ENCODE assay signal across 26 cellular contexts in the genomic region with DNA sequence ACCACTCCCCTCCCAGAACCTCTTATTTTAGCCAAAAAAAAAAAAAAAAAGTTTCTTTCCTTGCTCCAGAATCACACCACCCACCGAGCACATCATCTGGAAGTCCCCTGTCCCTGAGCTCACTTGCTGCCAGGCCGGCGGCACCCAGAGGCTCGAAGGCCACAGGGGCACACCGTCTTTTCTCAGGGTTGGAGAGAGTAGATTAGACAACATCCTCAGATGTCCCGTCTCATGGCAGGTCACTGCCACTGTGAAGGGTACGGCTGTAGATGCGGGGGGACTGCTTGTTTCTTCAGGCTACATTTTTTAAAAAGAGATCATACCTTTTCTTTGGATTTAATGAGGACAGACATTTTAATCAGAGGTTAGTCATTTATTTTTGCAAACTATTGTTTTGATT.
DNase-seq lines count a peak whose midpoint lies in the region; ATAC-seq and TF ChIP-seq lines count a peak whose summit lies in the region.
"Had no signal": no experiment of that assay in that cellular context is flagged by ENCODE, and none has a peak within 500 bp of the region (broad histone marks: within the 10 kb centered on the region; RNA-seq: fewer than 3 reads in every experiment).

No MANE protein-coding gene starts in this region.

- peaks cover 7% of the 10 kb centered on the region for H3K4me1 Mint-ChIP-seq in activated B cell treated with CpG ODN at 0.5 μM for 24 hours
- peaks cover 30% of the 10 kb centered on the region for H3K4me1 Mint-ChIP-seq in nephron progenitor cell

- H3K9me3 Mint-ChIP-seq in activated B cell treated with CpG ODN at 0.5 μM for 24 hours (no peaks in the 10 kb centered on the region), nephron progenitor cell (no peaks in the 10 kb centered on the region)
- H3K9me3 Mint-ChIP-seq: CD8-positive, alpha-beta T cell had no signal

- intact Hi-C loops in activated B cell treated with CpG ODN at 0.5 μM for 24 hours (cut with micrococcal nuclease), result no loop called here
- intact Hi-C loops in PC-3 (cut with micrococcal nuclease), result no loop called here
- intact Hi-C loops in A673 (cut with micrococcal nuclease; ENCODE audit: unreplicated experiment), result no loop called here

- H2AFZ ChIP-seq in PC-3 (ENCODE audit: low read length), result no peak overlapping the region

- POLR2A ChIA-PET in activated B cell treated with CpG ODN at 0.5 μM for 24 hours (lab: Charles Lee), result interaction anchor here (0.7 kb wide), 1 partner anchor 1187 kb away, joined by 4 read pairs; no protein-coding TSS in a partner anchor
- POLR2A ChIA-PET in PC-3 (lab: Charles Lee; ENCODE audit: unreplicated experiment), result no interaction called here
- POLR2A ChIA-PET in A673 (lab: Charles Lee; ENCODE audit: low non-redundant PET), result no interaction called here

- peak overlapping the region; percentile 2 for H3K27ac Mint-ChIP-seq in activated B cell treated with CpG ODN at 0.5 μM for 24 hours
- H3K27ac Mint-ChIP-seq in nephron progenitor cell, result peak overlapping the region; percentile 24
- H3K27ac Mint-ChIP-seq: B cell; CD8-positive, alpha-beta T cell had no signal

- H3K27me3 Mint-ChIP-seq in activated B cell treated with CpG ODN at 0.5 μM for 24 hours, result no peaks in the 10 kb centered on the region
- no peaks in the 10 kb centered on the region for H3K27me3 Mint-ChIP-seq in nephron progenitor cell (ENCODE audit: low read depth, poor library complexity)
- H3K27me3 Mint-ChIP-seq: B cell had no signal

- H3K4me3 ChIP-seq in suprapubic skin, result peak overlapping the region; percentile 4
- no peak overlapping the region for H3K4me3 ChIP-seq in PC-3 (ENCODE audit: low read length)
- no peak overlapping the region for H3K4me3 ChIP-seq in A673 (ENCODE audit: low read depth, low read length, poor library complexity, severe bottlenecking)
- H3K4me3 ChIP-seq: GM12878 had no signal

- TF ChIP-seq EP300 in suprapubic skin (IDR thresholded peaks at IDR 0.05), result no peak

- TF ChIP-seq CTCF in activated B cell treated with CpG ODN at 0.5 μM for 24 hours (IDR thresholded peaks at IDR 0.05), result no peak
- TF ChIP-seq CTCF in nephron progenitor cell (IDR thresholded peaks at IDR 0.05), result no peak
- TF ChIP-seq CTCF in suprapubic skin (IDR thresholded peaks at IDR 0.05), result no peak
- TF ChIP-seq CTCF in PC-3 (conservative IDR thresholded peaks at IDR 0.05; ENCODE audit: low read depth, low read length), result no peak
- TF ChIP-seq CTCF in A673 (conservative IDR thresholded peaks at IDR 0.05; ENCODE audit: low read depth, low read length), result no peak

- peaks cover 18% of the 10 kb centered on the region for H3K4me1 ChIP-seq in suprapubic skin
- peaks cover 14% of the 10 kb centered on the region for H3K4me1 ChIP-seq in PC-3 (ENCODE audit: insufficient read depth, low read length)
- peaks cover 14% of the 10 kb centered on the region for H3K4me1 ChIP-seq in A673 (ENCODE audit: insufficient read depth, low read length, poor library complexity, severe bottlenecking)
- H3K4me1 ChIP-seq: Caco-2 had no signal

- H3K79me2 ChIP-seq in PC-3 (ENCODE audit: low read length), result no peaks in the 10 kb centered on the region

- H3K9me2 ChIP-seq in PC-3 (replicated peaks; ENCODE audit: low read length), result no peaks in the 10 kb centered on the region

- DNase-seq in activated B cell treated with CpG ODN at 0.5 μM for 24 hours (no peak), nephron progenitor cell (no peak), suprapubic skin (ENCODE audit: low spot score in 2 of 2) (no peak), PC-3 (no peak), A673 (ENCODE audit: low spot score) (no peak)
- DNase-seq: Caco-2; CD8-positive, alpha-beta T cell; DMS 273 treated with DMSO at 0.1 percent for 48 hours; DMS79; EL; GDM1; NCI-H1092; NCI-H1436; NCI-H2081 treated with DMSO at 0.1 percent for 48 hours; NCI-H2171; NCI-H226; NCI-H510A; NCI-H69; SHP77 had no signal

- H3K4me3 Mint-ChIP-seq in activated B cell treated with CpG ODN at 0.5 μM for 24 hours (no peak overlapping the region), nephron progenitor cell (no peak overlapping the region)
- H3K4me3 Mint-ChIP-seq: B cell; CD8-positive, alpha-beta T cell had no signal

- H3K9me3 ChIP-seq in suprapubic skin (no peaks in the 10 kb centered on the region), PC-3 (ENCODE audit: low read length) (no peaks in the 10 kb centered on the region), A673 (ENCODE audit: low read depth, low read length, poor library complexity, severe bottlenecking) (no peaks in the 10 kb centered on the region)
- H3K9me3 ChIP-seq: Caco-2 had no signal

- CTCF ChIA-PET in activated B cell treated with CpG ODN at 0.5 μM for 24 hours (lab: Charles Lee) (no interaction called here), PC-3 (lab: Charles Lee) (no interaction called here), A673 (lab: Charles Lee) (no interaction called here)

- no peaks in the 10 kb centered on the region for H3F3A ChIP-seq in PC-3 (ENCODE audit: low read length, unreplicated experiment)

- H3K4me2 ChIP-seq in PC-3 (ENCODE audit: low read length), result no peak overlapping the region

- no peak for TF ChIP-seq POLR2A in suprapubic skin (IDR thresholded peaks at IDR 0.05)

- H3K36me3 ChIP-seq in suprapubic skin, result peaks cover 3% of the 10 kb centered on the region
- no peaks in the 10 kb centered on the region for H3K36me3 ChIP-seq in PC-3 (ENCODE audit: low read depth, low read length)
- no peaks in the 10 kb centered on the region for H3K36me3 ChIP-seq in A673 (ENCODE audit: insufficient read depth, low read length, poor library complexity, severe bottlenecking)

- H3K27ac ChIP-seq in cingulate gyrus (ENCODE audit: low read depth, low read length), result peak overlapping the region; percentile 83
- H3K27ac ChIP-seq in suprapubic skin, result no peak overlapping the region
- no peak overlapping the region for H3K27ac ChIP-seq in PC-3 (ENCODE audit: low read length)
- H3K27ac ChIP-seq in A673 (ENCODE audit: low read depth, low read length, poor library complexity, severe bottlenecking), result no peak overlapping the region
- H3K27ac ChIP-seq: C4-2B, RWPE1 had no signal

- H4K20me1 ChIP-seq in PC-3 (ENCODE audit: low read length), result no peaks in the 10 kb centered on the region

- H3K27me3 ChIP-seq in suprapubic skin, result no peaks in the 10 kb centered on the region
- no peaks in the 10 kb centered on the region for H3K27me3 ChIP-seq in PC-3 (ENCODE audit: low read length)
- H3K27me3 ChIP-seq in A673 (replicated peaks; ENCODE audit: insufficient read depth, low read depth, low read length, poor library complexity), result no peaks in the 10 kb centered on the region

- H3K9ac ChIP-seq in PC-3 (ENCODE audit: low read length), result no peak overlapping the region

- ATAC-seq in activated B cell treated with CpG ODN at 0.5 μM for 24 hours (ENCODE audit: low read depth), result no peak
- no peak for ATAC-seq in PC-3
- ATAC-seq in GM18868 (IDR thresholded peaks at IDR 0.05; ENCODE audit: unreplicated experiment), result no peak
- ATAC-seq: CD8-positive, alpha-beta T cell; GM12878; Panc1 had no signal

- BruUV-seq in PC-3 (replicated peaks; lab: Mats Ljungman, UMichigan) (no TSS peak), A673 (replicated peaks; lab: Mats Ljungman, UMichigan) (no TSS peak)

- 85% methylated on average over 8 of the region's 8 CpGs for WGBS in suprapubic skin

- H3K36me3 Mint-ChIP-seq in activated B cell treated with CpG ODN at 0.5 μM for 24 hours (ENCODE audit: low read depth) (no peaks in the 10 kb centered on the region), nephron progenitor cell (ENCODE audit: low read depth) (peaks cover 5% of the 10 kb centered on the region)
